ENCODE assay signal across 10 cellular contexts in the genomic region with DNA sequence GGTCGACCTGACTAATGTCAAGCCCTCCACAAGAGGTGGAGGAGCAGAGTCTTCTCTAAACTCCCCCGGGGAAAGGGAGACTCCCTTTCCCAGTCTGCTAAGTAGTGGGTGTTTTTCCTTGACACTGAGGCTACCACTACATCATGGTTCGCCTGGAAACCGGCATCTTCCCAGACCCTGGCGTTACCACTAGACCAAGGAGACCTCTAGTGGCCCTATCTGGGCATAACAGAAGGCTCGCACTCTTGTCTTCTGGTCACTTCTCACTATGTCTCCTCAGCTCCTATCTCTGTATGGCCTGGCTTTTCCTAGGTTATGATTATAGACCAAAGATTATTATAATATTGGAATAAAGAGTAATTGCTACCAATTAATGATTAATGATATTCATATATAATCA. TPM values are rescaled to one million over a fixed set of nuclear protein-coding genes. Genes with fewer than 3 reads are reported as not detected.
DNase-seq lines count a peak whose midpoint lies in the region; FAIRE-seq and TF ChIP-seq lines count a peak whose summit lies in the region.
"Not testable (repeated sequence)": the region's sequence is repeated elsewhere in the genome, so short reads cannot be mapped to it uniquely, and the experiment has no call there.
"Had no signal": no experiment of that assay in that cellular context is flagged by ENCODE, and none has a peak within 500 bp of the region (broad histone marks: within the 10 kb centered on the region; RNA-seq: fewer than 3 reads in every experiment).

No MANE protein-coding gene starts in this region.

- CTCF ChIA-PET in OCI-LY7 (lab: Charles Lee; ENCODE audit: unreplicated experiment); activated CD4-positive, alpha-beta T cell treated with anti-CD3 and anti-CD28 coated beads, Interleukin-2, amount 10 ng/mL, durations not matched to agents 7 days and 5 days (lab: Charles Lee): not testable (repeated sequence)

- H4K20me1 ChIP-seq in MM.1S (ENCODE audit: insufficient read depth, low read length); OCI-LY7 (ENCODE audit: insufficient read depth, low read length): not testable (repeated sequence)

- H3K9me3 ChIP-seq in MM.1S (replicated peaks; ENCODE audit: insufficient read depth, low read length); OCI-LY7 (ENCODE audit: low read length); kidney (ENCODE audit: control insufficient read depth in 1 of 2, low read length in 2 of 2): not testable (repeated sequence)

- H3K9me2 ChIP-seq in MM.1S (replicated peaks; ENCODE audit: insufficient read depth, low read length); OCI-LY7 (ENCODE audit: insufficient read depth, low read length): not testable (repeated sequence)

- not testable (repeated sequence) for H3K4me3 Mint-ChIP-seq in activated CD4-positive, alpha-beta T cell treated with anti-CD3 and anti-CD28 coated beads, Interleukin-2, amount 10 ng/mL, durations not matched to agents 7 days and 5 days

- not testable (repeated sequence) for H3K4me1 ChIP-seq in MM.1S (ENCODE audit: low read length); OCI-LY7 (ENCODE audit: insufficient read depth, low read length, poor library complexity, severe bottlenecking); kidney (ENCODE audit: control insufficient read depth in 1 of 2, insufficient read depth in 1 of 2, low read depth in 1 of 2, low read length in 2 of 2)

- not testable (repeated sequence) for H3K79me2 ChIP-seq in MM.1S (ENCODE audit: low read length); OCI-LY7 (ENCODE audit: insufficient read depth, low read depth, low read length)

- not testable (repeated sequence) for H3K9ac ChIP-seq in MM.1S (ENCODE audit: low read length); kidney (ENCODE audit: low read length in 2 of 2)

- not testable (repeated sequence) for H3K36me3 ChIP-seq in MM.1S (replicated peaks; ENCODE audit: insufficient read depth, low read length); OCI-LY7 (ENCODE audit: insufficient read depth, low read length); kidney (ENCODE audit: control insufficient read depth in 1 of 2, insufficient read depth in 2 of 2, low read length in 2 of 2)

- TF ChIP-seq CTCF in GM12865 (IDR thresholded peaks at IDR 0.05; ENCODE audit: insufficient read depth, low read depth, low read length, missing control alignments) (peak; percentile 53), MM.1S (IDR thresholded peaks at IDR 0.05; ENCODE audit: low read length) (peak; percentile 43), OCI-LY7 (conservative IDR thresholded peaks at IDR 0.05; ENCODE audit: low read length) (peak; percentile 59), epithelial cell of esophagus (IDR thresholded peaks at IDR 0.05; ENCODE audit: insufficient read depth, low read depth, low read length, missing control alignments) (peak; percentile 70), kidney (IDR thresholded peaks at IDR 0.05; ENCODE audit: borderline replicate concordance, extremely low read depth, insufficient read depth) (peak; percentile 18)

- H3K27me3 Mint-ChIP-seq in activated CD4-positive, alpha-beta T cell treated with anti-CD3 and anti-CD28 coated beads, Interleukin-2, amount 10 ng/mL, durations not matched to agents 7 days and 5 days: not testable (repeated sequence)

- not testable (repeated sequence) for H3K27me3 ChIP-seq in MM.1S (replicated peaks; ENCODE audit: insufficient read depth, low read length)

- not testable (repeated sequence) for H3K36me3 Mint-ChIP-seq in activated CD4-positive, alpha-beta T cell treated with anti-CD3 and anti-CD28 coated beads, Interleukin-2, amount 10 ng/mL, durations not matched to agents 7 days and 5 days (ENCODE audit: low read depth)

- H3K9me3 Mint-ChIP-seq in activated CD4-positive, alpha-beta T cell treated with anti-CD3 and anti-CD28 coated beads, Interleukin-2, amount 10 ng/mL, durations not matched to agents 7 days and 5 days: not testable (repeated sequence)

- H3K4me2 ChIP-seq in MM.1S (ENCODE audit: low read depth, low read length); OCI-LY7 (ENCODE audit: low read length): not testable (repeated sequence)

- H3K27ac Mint-ChIP-seq in activated CD4-positive, alpha-beta T cell treated with anti-CD3 and anti-CD28 coated beads, Interleukin-2, amount 10 ng/mL, durations not matched to agents 7 days and 5 days: not testable (repeated sequence)

- not testable (repeated sequence) for H2AFZ ChIP-seq in MM.1S (ENCODE audit: low read length); OCI-LY7 (ENCODE audit: low read length)

- intact Hi-C loops in OCI-LY7 (cut with micrococcal nuclease; ENCODE audit: unreplicated experiment); kidney (cut with DNase I): not testable (repeated sequence)

- not testable (repeated sequence) for H3K4me1 Mint-ChIP-seq in activated CD4-positive, alpha-beta T cell treated with anti-CD3 and anti-CD28 coated beads, Interleukin-2, amount 10 ng/mL, durations not matched to agents 7 days and 5 days

- DNase-seq in Ammon's horn (ENCODE audit: low spot score): peak; percentile 2
- peak; percentile 12 for DNase-seq in GM12865 (ENCODE audit: low read depth)
- peak; percentile 19 for DNase-seq in MM.1S
- DNase-seq in OCI-LY7 (ENCODE audit: low spot score): peak; percentile 7
- DNase-seq in activated CD4-positive, alpha-beta T cell treated with anti-CD3 and anti-CD28 coated beads, Interleukin-2, amount 10 ng/mL, durations not matched to agents 7 days and 5 days: peak; percentile 35
- DNase-seq in epithelial cell of esophagus (ENCODE audit: low read depth): peak; percentile 70
- DNase-seq in kidney: not testable (repeated sequence)
- DNase-seq in renal cortical epithelial cell (ENCODE audit: low read depth): peak; percentile 47

- H3F3A ChIP-seq in MM.1S (ENCODE audit: insufficient read depth, low read length): not testable (repeated sequence)

- H3K4me3 ChIP-seq in GM12865 (ENCODE audit: low read depth, low read length); MM.1S (ENCODE audit: low read length); OCI-LY7 (ENCODE audit: low read depth, low read length, poor library complexity, severe bottlenecking); epithelial cell of esophagus (ENCODE audit: low read length); kidney (ENCODE audit: low read length in 2 of 2): not testable (repeated sequence)

- FAIRE-seq in kidney (lab: Jason Lieb, UNC): not testable (repeated sequence)

- not testable (repeated sequence) for H3K27ac ChIP-seq in MM.1S (ENCODE audit: low read length); OCI-LY7 (ENCODE audit: low read depth, low read length, poor library complexity, severe bottlenecking); kidney (ENCODE audit: low read depth in 2 of 2, low read length in 2 of 2)

- not testable (repeated sequence) for BruUV-seq in OCI-LY7 (replicated peaks; lab: Mats Ljungman, UMichigan)

- POLR2A ChIA-PET in OCI-LY7 (lab: Charles Lee); activated CD4-positive, alpha-beta T cell treated with anti-CD3 and anti-CD28 coated beads, Interleukin-2, amount 10 ng/mL, durations not matched to agents 7 days and 5 days (lab: Charles Lee): not testable (repeated sequence)

RNA-seq across cellular contexts. Expression of gene PSG9, which starts 5.4 kb away (rescaled TPM):
- total RNA-seq in OCI-LY7 (2014; rRNA removed; shearing (Covaris generic)): not detected in 2 replicates
- not detected in 2 replicates for total RNA-seq in OCI-LY7 (2022)
- total RNA-seq in activated CD4-positive, alpha-beta T cell treated with anti-CD3 and anti-CD28 coated beads, Interleukin-2, amount 10 ng/mL, durations not matched to agents 7 days and 5 days: not detected
- not detected for total RNA-seq in kidney
- not detected for polyA plus RNA-seq in kidney (ENCODE audit: insufficient read depth, low read depth, low replicate concordance)
- 1.1 and 2.1 TPM in 2 replicates for total RNA-seq in renal cortical epithelial cell
- total RNA-seq: CD4-positive, alpha-beta memory T cell; mucosa of gallbladder had no signal
- polyA plus RNA-seq: CD4-positive, alpha-beta memory T cell had no signal

Comparison
In these comparisons a context has a peak if more than half of its experiments do, and no peak if none do; other contexts are left out.
1. CTCF ChIP-seq: peak in every context shown above with its lines; median percentile 70 in epithelial cell of esophagus; 59 in OCI-LY7; 53 in GM12865; 43 in MM.1S; 18 in kidney.